In the genomic region with DNA sequence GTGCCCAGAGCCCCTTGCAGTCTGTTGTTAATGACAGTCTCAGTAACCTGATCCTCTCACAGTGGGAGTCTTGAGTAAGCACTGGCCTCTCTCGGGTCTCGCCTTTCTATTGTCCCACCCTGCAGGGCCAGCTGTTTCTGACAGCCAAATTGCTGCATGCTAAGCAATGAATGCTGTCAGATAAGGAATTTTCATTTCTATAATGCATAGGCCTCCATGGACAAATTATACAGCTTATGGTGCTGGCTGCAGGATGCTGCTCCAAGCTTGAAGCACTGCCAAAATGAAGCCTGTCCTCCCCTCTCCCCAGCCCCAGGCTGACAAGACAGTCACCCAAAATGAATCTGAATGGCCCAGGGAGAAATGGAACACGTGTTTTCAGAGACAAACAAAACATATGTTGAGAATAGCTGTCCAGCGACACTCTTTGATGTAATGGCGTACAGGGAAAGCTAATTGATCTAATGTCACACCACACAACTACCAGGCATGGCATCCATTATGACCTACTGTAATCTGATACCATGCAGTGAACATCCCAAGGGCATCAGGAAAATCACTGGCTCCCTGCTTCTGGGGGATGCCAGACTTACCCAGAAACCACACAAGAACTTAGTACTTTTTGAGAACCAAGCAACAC, we compare ENCODE assay signal across 9 cellular contexts. TPM values are rescaled to one million over a fixed set of nuclear protein-coding genes. Genes with fewer than 3 reads are reported as not detected.
DNase-seq lines count a peak whose midpoint lies in the region; ATAC-seq lines count a peak whose summit lies in the region.
"Had no signal": no experiment of that assay in that cellular context is flagged by ENCODE, and none has a peak within 500 bp of the region (broad histone marks: within the 10 kb centered on the region; RNA-seq: fewer than 3 reads in every experiment).

No MANE protein-coding gene starts in this region.

- no peak overlapping the region for H4K91ac ChIP-seq in neuronal stem cell (ENCODE audit: low read depth, low read length, poor library complexity)

- H4K8ac ChIP-seq in neuronal stem cell (ENCODE audit: low read depth, low read length) = no peak overlapping the region

- ATAC-seq in naive thymus-derived CD4-positive, alpha-beta T cell = no peak

- H3K9me3 ChIP-seq in ectodermal cell (ENCODE audit: control insufficient read depth, low read length) (no peaks in the 10 kb centered on the region), neuronal stem cell (replicated peaks in 1 of 2; ENCODE audit: control insufficient read depth in 2 of 2, insufficient read depth in 1 of 2, low read depth in 1 of 2, low read length in 2 of 2) (no peaks in the 10 kb centered on the region)
- no peaks in the 10 kb centered on the region for H3K9me3 ChIP-seq in naive thymus-derived CD4-positive, alpha-beta T cell (ENCODE audit: control insufficient read depth in 2 of 3, low read length in 3 of 3)

- no peak overlapping the region for H2AK5ac ChIP-seq in neuronal stem cell (ENCODE audit: low read depth, low read length)

- no peak overlapping the region for H2BK15ac ChIP-seq in neuronal stem cell (ENCODE audit: low read length)

- peaks cover 0 to 31% (median 14%) of the 10 kb centered on the region in 5 donors for H3K36me3 Mint-ChIP-seq in naive thymus-derived CD4-positive, alpha-beta T cell

- peaks cover 24 to 57% (median 54%) of the 10 kb centered on the region in 7 donors for H3K4me1 Mint-ChIP-seq in naive thymus-derived CD4-positive, alpha-beta T cell

- CTCF ChIA-PET in naive thymus-derived CD4-positive, alpha-beta T cell (lab: Charles Lee) = no interaction called here

- POLR2A ChIA-PET in naive thymus-derived CD4-positive, alpha-beta T cell (lab: Charles Lee) = no interaction called here

- H3K4me3 ChIP-seq in ectodermal cell (ENCODE audit: insufficient read depth, low read depth, low read length) (peak overlapping the region; percentile 5), neuronal stem cell (ENCODE audit: low read length in 2 of 2) (no peak overlapping the region)
- no peak overlapping the region for H3K4me3 ChIP-seq in naive thymus-derived CD4-positive, alpha-beta T cell (ENCODE audit: low read length)

- no peak overlapping the region for H3K14ac ChIP-seq in neuronal stem cell (ENCODE audit: low read length)

- H3K9ac ChIP-seq in neuronal stem cell (ENCODE audit: low read depth, low read length, poor library complexity) = no peak overlapping the region

- no peaks in the 10 kb centered on the region for H3K27me3 Mint-ChIP-seq in naive thymus-derived CD4-positive, alpha-beta T cell
- H3K27me3 Mint-ChIP-seq: activated naive CD8-positive, alpha-beta T cell had no signal

- H2BK12ac ChIP-seq in neuronal stem cell (ENCODE audit: low read length) = no peak overlapping the region

- H3K4me2 ChIP-seq in neuronal stem cell (ENCODE audit: insufficient read depth, low read length, poor library complexity, severe bottlenecking) = peak overlapping the region; percentile 38

- H3K27me3 ChIP-seq in ectodermal cell (ENCODE audit: control insufficient read depth, insufficient read depth, low read length, poor library complexity, severe bottlenecking) = no peaks in the 10 kb centered on the region
- no peaks in the 10 kb centered on the region for H3K27me3 ChIP-seq in neuronal stem cell (ENCODE audit: control insufficient read depth in 3 of 3, insufficient read depth in 3 of 3, low read depth in 1 of 3, low read length in 3 of 3)
- no peaks in the 10 kb centered on the region for H3K27me3 ChIP-seq in naive thymus-derived CD4-positive, alpha-beta T cell (ENCODE audit: control insufficient read depth in 2 of 2, insufficient read depth in 2 of 2, low read length in 2 of 2)

- H2BK5ac ChIP-seq in neuronal stem cell (ENCODE audit: low read length) = no peak overlapping the region

- DNase-seq in G401 (ENCODE audit: low spot score) (peak; percentile 45), NCI-H510A (lab: John Stamatoyannopoulos, UW) (peak; percentile 63), neuronal stem cell (ENCODE audit: low spot score) (peak; percentile 85), mesenteric fat pad (ENCODE audit: low spot score) (no peak), GDM1 (lab: John Stamatoyannopoulos, UW) (no peak)
- no peak for DNase-seq in stimulated activated naive CD4-positive, alpha-beta T cell (lab: John Stamatoyannopoulos, UW)
- no peak for DNase-seq in naive thymus-derived CD4-positive, alpha-beta T cell

- H2AFZ ChIP-seq in neuronal stem cell (ENCODE audit: low read length) = no peak overlapping the region

- peak overlapping the region in 3 of 9 donors; percentile 65 to 82 (median 73) for H3K27ac Mint-ChIP-seq in naive thymus-derived CD4-positive, alpha-beta T cell

- H3K23ac ChIP-seq in neuronal stem cell (ENCODE audit: low read depth, low read length, poor library complexity) = no peak overlapping the region

- peak overlapping the region; percentile 91 for H3K27ac ChIP-seq in ectodermal cell (ENCODE audit: insufficient read depth, low read depth, low read length, poor library complexity, severe bottlenecking)
- H3K27ac ChIP-seq in neuronal stem cell (replicated peaks; ENCODE audit: low read length) = no peak overlapping the region
- H3K27ac ChIP-seq in naive thymus-derived CD4-positive, alpha-beta T cell (ENCODE audit: low read depth, low read length) = no peak overlapping the region

- H3K4me1 ChIP-seq in ectodermal cell (ENCODE audit: control insufficient read depth, insufficient read depth, low read length) = peaks cover 35% of the 10 kb centered on the region
- H3K4me1 ChIP-seq in neuronal stem cell (ENCODE audit: control insufficient read depth in 2 of 2, insufficient read depth in 1 of 2, low read depth in 1 of 2, low read length in 2 of 2) = peaks cover 18 to 29% of the 10 kb centered on the region in 2 donors
- H3K4me1 ChIP-seq in naive thymus-derived CD4-positive, alpha-beta T cell (ENCODE audit: control insufficient read depth in 2 of 2, insufficient read depth in 2 of 2, low read length in 2 of 2) = peaks cover 0 to 17% of the 10 kb centered on the region in 2 donors

- H3K4ac ChIP-seq in neuronal stem cell (ENCODE audit: low read length) = no peak overlapping the region

- H3K4me3 Mint-ChIP-seq in naive thymus-derived CD4-positive, alpha-beta T cell = no peak overlapping the region
- H3K4me3 Mint-ChIP-seq: activated naive CD8-positive, alpha-beta T cell had no signal

- no peaks in the 10 kb centered on the region for H3K79me1 ChIP-seq in neuronal stem cell (ENCODE audit: low read depth, low read length)

- H2BK120ac ChIP-seq in neuronal stem cell (ENCODE audit: low read depth, low read length) = no peak overlapping the region

- H3K9me3 Mint-ChIP-seq in naive thymus-derived CD4-positive, alpha-beta T cell = no peaks in the 10 kb centered on the region

- 5 to 6% methylated on average over 5 of the region's 5 CpGs for WGBS in ectodermal cell, 2 experiments
- WGBS in neuronal stem cell (ENCODE audit: extremely low coverage in 2 of 2, insufficient read length in 2 of 2, insufficient replicate concordance in 1 of 2), 2 donors = no CpG with 5 or more reads among the region's 5 CpGs

- intact Hi-C loops in naive thymus-derived CD4-positive, alpha-beta T cell (cut with micrococcal nuclease) = loop anchor here (2.0 to 5.0 kb wide), 3 partner anchors 36 to 58 kb away; partner anchors contain the start of gene ACVR1 (in 1 of the 2)

- no peaks in the 10 kb centered on the region for H3K36me3 ChIP-seq in ectodermal cell (ENCODE audit: control insufficient read depth, insufficient read depth, low read length)
- H3K36me3 ChIP-seq in neuronal stem cell (replicated peaks in 1 of 2; ENCODE audit: control insufficient read depth in 2 of 2, insufficient read depth in 2 of 2, low read length in 2 of 2) = peaks cover 0 to 4% of the 10 kb centered on the region in 2 donors
- H3K36me3 ChIP-seq in naive thymus-derived CD4-positive, alpha-beta T cell (ENCODE audit: control insufficient read depth in 2 of 3, insufficient read depth in 3 of 3, low read length in 3 of 3) = no peaks in the 10 kb centered on the region

- in situ Hi-C loops in G401 (cut with HindIII; ENCODE audit: low sequenced_read_pairs) = no loop called here

- H3K18ac ChIP-seq in neuronal stem cell (ENCODE audit: low read length) = no peak overlapping the region

RNA-seq across cellular contexts. Expression of gene ACVR1, which starts 36.8 kb away (rescaled TPM):
- 1.6 and 1.9 TPM in 2 replicates for total RNA-seq in G401 (2014; rRNA removed; shearing (Covaris generic))
- polyA plus RNA-seq in ectodermal cell (2013, experiment 1 of 4) = 20.3 TPM
- 24.5 TPM for polyA plus RNA-seq in ectodermal cell (2013, experiment 2 of 4)
- polyA plus RNA-seq in ectodermal cell (2013, experiment 3 of 4) = 17.3 TPM
- polyA plus RNA-seq in ectodermal cell (2013, experiment 4 of 4) = 19.2 TPM
- 8.4 TPM for polyA plus RNA-seq in neuronal stem cell (2013, experiment 1 of 2)
- polyA plus RNA-seq in neuronal stem cell (2013, experiment 2 of 2) = 8.4 TPM
- 37.7 TPM for total RNA-seq in mesenteric fat pad
- 10 to 100 TPM; 13.3 to 42.0 (median 20.6) TPM for total RNA-seq in naive thymus-derived CD4-positive, alpha-beta T cell
- 1 to 10 TPM; 6.0 to 7.1 TPM for polyA plus RNA-seq in naive thymus-derived CD4-positive, alpha-beta T cell

Comparison
In these comparisons a context has a peak if more than half of its experiments do, and no peak if none do; other contexts are left out.
1. DNase-seq: peak in G401 (single experiment), NCI-H510A (single experiment) and neuronal stem cell (single experiment); none in mesenteric fat pad (single experiment), stimulated activated naive CD4-positive, alpha-beta T cell (0 of 6), GDM1 (single experiment) and naive thymus-derived CD4-positive, alpha-beta T cell (0 of 9).